In the genomic region with DNA sequence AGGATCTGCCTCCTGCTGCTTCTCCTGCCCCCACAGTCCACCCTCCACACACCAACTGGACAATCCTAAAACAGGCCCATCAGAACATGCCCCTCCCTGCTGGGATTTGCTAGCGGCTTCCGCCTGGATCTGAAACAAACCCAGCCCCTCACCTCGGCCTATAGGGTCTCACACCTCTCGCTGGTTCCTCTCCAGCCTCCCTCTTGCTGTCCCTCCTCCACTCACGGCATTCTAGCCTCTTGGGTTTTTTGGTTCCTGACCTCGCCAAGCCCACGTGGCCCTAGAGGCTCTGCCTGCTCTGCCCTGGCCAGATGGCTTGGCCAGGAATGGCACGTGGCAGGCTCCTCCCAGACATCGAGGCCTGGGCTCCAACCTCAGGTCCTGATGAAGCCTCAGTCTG, we compare ENCODE assay signal across 1 cellular context.
TF ChIP-seq lines count a peak whose summit lies in the region.

No MANE protein-coding gene starts in this region.

TF ChIP-seq in H1, 55 proteins besides CTCF, POLR2A, EP300 and RAD21:
- TF ChIP-seq CREB1 (IDR thresholded peaks at IDR 0.05): no peak
- no peak for TF ChIP-seq SP1 (IDR thresholded peaks at IDR 0.05; ENCODE audit: low read depth, low read length)
- no peak for TF ChIP-seq SP2 (IDR thresholded peaks at IDR 0.05; ENCODE audit: low read length)
- TF ChIP-seq NRF1 (IDR thresholded peaks at IDR 0.05; ENCODE audit: low read depth, low read length): no peak
- TF ChIP-seq KDM1A (IDR thresholded peaks at IDR 0.05; ENCODE audit: borderline replicate concordance, low read length): no peak
- no peak for TF ChIP-seq TCF12 (IDR thresholded peaks at IDR 0.05; ENCODE audit: low read depth, low read length)
- TF ChIP-seq RXRA (IDR thresholded peaks at IDR 0.05; ENCODE audit: insufficient read depth, low read depth, low read length): no peak
- TF ChIP-seq, protein P1, sequence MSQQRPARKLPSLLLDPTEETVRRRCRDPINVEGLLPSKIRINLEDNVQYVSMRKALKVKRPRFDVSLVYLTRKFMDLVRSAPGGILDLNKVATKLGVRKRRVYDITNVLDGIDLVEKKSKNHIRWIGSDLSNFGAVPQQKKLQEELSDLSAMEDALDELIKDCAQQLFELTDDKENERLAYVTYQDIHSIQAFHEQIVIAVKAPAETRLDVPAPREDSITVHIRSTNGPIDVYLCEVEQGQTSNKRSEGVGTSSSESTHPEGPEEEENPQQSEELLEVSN (IDR thresholded peaks at IDR 0.05): no peak
- TF ChIP-seq SIN3A (conservative IDR thresholded peaks at IDR 0.05 in 1 of 2, IDR thresholded peaks at IDR 0.05 in 1 of 2; ENCODE audit: low read depth in 1 of 2, low read length in 2 of 2): no peak
- no peak for TF ChIP-seq FOSL1 (IDR thresholded peaks at IDR 0.05; ENCODE audit: insufficient read depth, low read depth, low read length)
- TF ChIP-seq, protein P2, sequence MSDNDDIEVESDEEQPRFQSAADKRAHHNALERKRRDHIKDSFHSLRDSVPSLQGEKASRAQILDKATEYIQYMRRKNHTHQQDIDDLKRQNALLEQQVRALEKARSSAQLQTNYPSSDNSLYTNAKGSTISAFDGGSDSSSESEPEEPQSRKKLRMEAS (IDR thresholded peaks at IDR 0.05): no peak
- TF ChIP-seq POLR2AphosphoS5 (IDR thresholded peaks at IDR 0.05; ENCODE audit: low read depth, low read length): no peak
- TF ChIP-seq SUZ12 (IDR thresholded peaks at IDR 0.05; ENCODE audit: low read length): no peak
- no peak for TF ChIP-seq RBBP5 (IDR thresholded peaks at IDR 0.05; ENCODE audit: borderline replicate concordance, low read depth, low read length)
- no peak for TF ChIP-seq BCL11A (IDR thresholded peaks at IDR 0.05; ENCODE audit: low read depth in 2 of 2, low read length in 2 of 2)
- TF ChIP-seq SP4 (IDR thresholded peaks at IDR 0.05; ENCODE audit: low read length): no peak
- no peak for TF ChIP-seq CHD1 (IDR thresholded peaks at IDR 0.05; ENCODE audit: low read depth, low read length)
- TF ChIP-seq CHD2 (IDR thresholded peaks at IDR 0.05; ENCODE audit: low read length): no peak
- TF ChIP-seq ZNF274 (IDR thresholded peaks at IDR 0.05; ENCODE audit: borderline replicate concordance, extremely low read depth, low read length): no peak
